Comparison of ENCODE assay signal across 11 cellular contexts in genomic region chr11:96213500-96213899, GRCh38.
A peak's percentile ranks its signal among the peaks of the same experiment; 100 is the strongest.
DNase-seq lines count a peak whose midpoint lies in the region; ATAC-seq and TF ChIP-seq lines count a peak whose summit lies in the region.
"Had no signal": no experiment of that assay in that cellular context is flagged by ENCODE, and none has a peak within 500 bp of the region (broad histone marks: within the 10 kb centered on the region; RNA-seq: fewer than 3 reads in every experiment).

No MANE protein-coding gene starts in this region.

- peak overlapping the region; percentile 65 for H3K27ac ChIP-seq in neutrophil
- H3K27ac ChIP-seq: KMS-11 had no signal

- no peaks in the 10 kb centered on the region for H3K27me3 ChIP-seq in neutrophil

- ATAC-seq in effector memory CD8-positive, alpha-beta T cell (replicated peaks) = no peak
- ATAC-seq in GM21367 (IDR thresholded peaks at IDR 0.05; ENCODE audit: unreplicated experiment) = no peak
- ATAC-seq in GM21723 (IDR thresholded peaks at IDR 0.05; ENCODE audit: unreplicated experiment) = no peak
- ATAC-seq in GM18867 (IDR thresholded peaks at IDR 0.05; ENCODE audit: unreplicated experiment) = no peak
- no peak for ATAC-seq in HG02588 (IDR thresholded peaks at IDR 0.05; ENCODE audit: unreplicated experiment)

- H3K9me3 ChIP-seq in neutrophil = no peaks in the 10 kb centered on the region

- peak overlapping the region in 2 of 3 donors; percentile 79 to 89 for H3K27ac Mint-ChIP-seq in IgD-negative memory B cell
- peak overlapping the region; percentile 16 to 97 for H3K27ac Mint-ChIP-seq in effector memory CD8-positive, alpha-beta T cell

- H3K4me3 Mint-ChIP-seq in IgD-negative memory B cell = no peak overlapping the region
- no peak overlapping the region for H3K4me3 Mint-ChIP-seq in effector memory CD8-positive, alpha-beta T cell

- no peaks in the 10 kb centered on the region for H3K27me3 Mint-ChIP-seq in IgD-negative memory B cell
- no peaks in the 10 kb centered on the region for H3K27me3 Mint-ChIP-seq in effector memory CD8-positive, alpha-beta T cell

- H3K9me3 Mint-ChIP-seq in IgD-negative memory B cell = no peaks in the 10 kb centered on the region
- H3K9me3 Mint-ChIP-seq in effector memory CD8-positive, alpha-beta T cell = no peaks in the 10 kb centered on the region

- no peak for TF ChIP-seq CTCF in AG10803 (conservative IDR thresholded peaks at IDR 0.05; ENCODE audit: low read length)
- no peak for TF ChIP-seq CTCF in neutrophil (IDR thresholded peaks at IDR 0.05)

- H3K36me3 Mint-ChIP-seq in IgD-negative memory B cell = peaks cover 6% of the 10 kb centered on the region
- H3K36me3 Mint-ChIP-seq in effector memory CD8-positive, alpha-beta T cell (ENCODE audit: insufficient read depth) = peaks cover 4% of the 10 kb centered on the region

- H3K4me1 Mint-ChIP-seq in IgD-negative memory B cell = peaks cover 49 to 63% (median 56%) of the 10 kb centered on the region in 3 donors
- peaks cover 47 to 64% of the 10 kb centered on the region in 2 donors for H3K4me1 Mint-ChIP-seq in effector memory CD8-positive, alpha-beta T cell (ENCODE audit: low read depth in 2 of 2)

- H3K36me3 ChIP-seq in neutrophil = no peaks in the 10 kb centered on the region

- H3K4me3 ChIP-seq in AG10803 (ENCODE audit: low read length) (no peak overlapping the region), neutrophil (ENCODE audit: low read depth in 1 of 2, low read length in 1 of 2) (no peak overlapping the region)

- peaks cover 39 to 48% of the 10 kb centered on the region in 2 experiments for H3K4me1 ChIP-seq in neutrophil (ENCODE audit: control insufficient read depth in 1 of 2, insufficient read depth in 1 of 2, low read depth in 1 of 2, low read length in 1 of 2)

- peak; percentile 66 for DNase-seq in AG10803 (ENCODE audit: low read depth)
- DNase-seq in effector memory CD8-positive, alpha-beta T cell = no peak
- DNase-seq: anterior cingulate cortex, T-helper 1 cell had no signal
